In genomic region chr10:62437696-62438095, GRCh38 we compare ENCODE assay signal across 8 cellular contexts.
DNase-seq lines count a peak whose midpoint lies in the region; ATAC-seq and TF ChIP-seq lines count a peak whose summit lies in the region.

No MANE protein-coding gene starts in this region.

- DNase-seq in Daoy (ENCODE audit: low read depth) (peak; percentile 41), NCI-H1694 treated with DMSO at 0.1 percent for 48 hours (lab: John Stamatoyannopoulos, UW) (peak; percentile 14), WTC11 (ENCODE audit: low spot score) (no peak), heart right ventricle (peak in 1 of 2 donors; percentile 29), retina (peak; percentile 55)
- DNase-seq in activated T-helper 1 cell treated with anti-CD3 and anti-CD28 coated beads, Interleukin-12 subunit alpha, Interleukin-12 subunit beta, Interleukin-2, Interleukin-4 antibody, amounts not matched to agents 30 ng/mL and 10 ng/mL and 1 ng/mL, durations not matched to agents 14 hours and 24 hours and 36 hours (ENCODE audit: low spot score) = no peak

- TF ChIP-seq CTCF in WTC11 (IDR thresholded peaks at IDR 0.05) (peak; percentile 71), heart right ventricle (IDR thresholded peaks at IDR 0.05) (peak; percentile 52 to 88 (median 74))

- no peak overlapping the region for H3K27ac ChIP-seq in heart right ventricle

- peaks cover 11% of the 10 kb centered on the region; the same call in 1 of the 2 replicates for H3K27me3 Mint-ChIP-seq in WTC11 (ENCODE audit: low read depth)
- peaks cover 15% of the 10 kb centered on the region for H3K27me3 Mint-ChIP-seq in activated T-helper 1 cell treated with anti-CD3 and anti-CD28 coated beads, Interleukin-12 subunit alpha, Interleukin-12 subunit beta, Interleukin-2, Interleukin-4 antibody, amounts not matched to agents 30 ng/mL and 10 ng/mL and 1 ng/mL, durations not matched to agents 14 hours and 24 hours and 36 hours (ENCODE audit: insufficient read depth)

- ATAC-seq in GM21528 (IDR thresholded peaks at IDR 0.05; ENCODE audit: low FRiP score, unreplicated experiment) (peak; percentile 62), WTC11 (peak; percentile 61), heart right ventricle (peak in 4 of 8 donors; percentile 56 to 69 (median 63)), GM21360 (IDR thresholded peaks at IDR 0.05; ENCODE audit: unreplicated experiment) (no peak)

- intact Hi-C loops in heart right ventricle (cut with DNase I) = loop anchor here (2.0 to 10.0 kb wide), 10 partner anchors 147 to 721 kb away; partner anchors contain the start of gene EGR2 (in 5 of the 10)
- intact Hi-C loops in activated T-helper 1 cell treated with anti-CD3 and anti-CD28 coated beads, Interleukin-12 subunit alpha, Interleukin-12 subunit beta, Interleukin-2, Interleukin-4 antibody, amounts not matched to agents 30 ng/mL and 10 ng/mL and 1 ng/mL, durations not matched to agents 14 hours and 24 hours and 36 hours (cut with micrococcal nuclease) = loop anchor here (1.0 to 10.0 kb wide), 7 partner anchors 157 to 1287 kb away; partner anchors contain the start of gene EGR2

- CTCF ChIA-PET in WTC11 (lab: Charles Lee) = interaction anchor here (0.5 to 1.9 kb wide), 11 partner anchors 10 to 944 kb away, joined by 3 to 9 read pairs (median 3); partner anchors contain the start of gene RTKN2

- H3K4me3 Mint-ChIP-seq in WTC11 = no peak overlapping the region
- no peak overlapping the region for H3K4me3 Mint-ChIP-seq in activated T-helper 1 cell treated with anti-CD3 and anti-CD28 coated beads, Interleukin-12 subunit alpha, Interleukin-12 subunit beta, Interleukin-2, Interleukin-4 antibody, amounts not matched to agents 30 ng/mL and 10 ng/mL and 1 ng/mL, durations not matched to agents 14 hours and 24 hours and 36 hours

- WGBS in heart right ventricle, 2 donors = 8% methylated on average over 3 of the region's 3 CpGs

- H3K27ac Mint-ChIP-seq in WTC11 = no peak overlapping the region
- no peak overlapping the region for H3K27ac Mint-ChIP-seq in activated T-helper 1 cell treated with anti-CD3 and anti-CD28 coated beads, Interleukin-12 subunit alpha, Interleukin-12 subunit beta, Interleukin-2, Interleukin-4 antibody, amounts not matched to agents 30 ng/mL and 10 ng/mL and 1 ng/mL, durations not matched to agents 14 hours and 24 hours and 36 hours

- H3K9me3 Mint-ChIP-seq in WTC11 = peaks cover 9% of the 10 kb centered on the region
- H3K9me3 Mint-ChIP-seq in activated T-helper 1 cell treated with anti-CD3 and anti-CD28 coated beads, Interleukin-12 subunit alpha, Interleukin-12 subunit beta, Interleukin-2, Interleukin-4 antibody, amounts not matched to agents 30 ng/mL and 10 ng/mL and 1 ng/mL, durations not matched to agents 14 hours and 24 hours and 36 hours = no peaks in the 10 kb centered on the region

- no peaks in the 10 kb centered on the region for H3K9me3 ChIP-seq in heart right ventricle

- H3K4me1 Mint-ChIP-seq in WTC11 = peaks cover 13% of the 10 kb centered on the region
- peaks cover 12% of the 10 kb centered on the region for H3K4me1 Mint-ChIP-seq in activated T-helper 1 cell treated with anti-CD3 and anti-CD28 coated beads, Interleukin-12 subunit alpha, Interleukin-12 subunit beta, Interleukin-2, Interleukin-4 antibody, amounts not matched to agents 30 ng/mL and 10 ng/mL and 1 ng/mL, durations not matched to agents 14 hours and 24 hours and 36 hours (ENCODE audit: low read depth)

- no peaks in the 10 kb centered on the region for H3K36me3 Mint-ChIP-seq in WTC11
- H3K36me3 Mint-ChIP-seq in activated T-helper 1 cell treated with anti-CD3 and anti-CD28 coated beads, Interleukin-12 subunit alpha, Interleukin-12 subunit beta, Interleukin-2, Interleukin-4 antibody, amounts not matched to agents 30 ng/mL and 10 ng/mL and 1 ng/mL, durations not matched to agents 14 hours and 24 hours and 36 hours (ENCODE audit: low read depth) = no peaks in the 10 kb centered on the region

- H3K36me3 ChIP-seq in heart right ventricle = no peaks in the 10 kb centered on the region

- H3K4me3 ChIP-seq in heart right ventricle = no peak overlapping the region

- POLR2A ChIA-PET in WTC11 (lab: Charles Lee) = no interaction called here

- peaks cover 0 to 11% (median 0%) of the 10 kb centered on the region in 9 donors for H3K4me1 ChIP-seq in heart right ventricle

- peaks cover 0 to 7% (median 0%) of the 10 kb centered on the region in 7 donors for H3K27me3 ChIP-seq in heart right ventricle

TF ChIP-seq in WTC11, 78 proteins besides CTCF, POLR2A, EP300 and RAD21 (continues in another document):
- TF ChIP-seq CBFB (CRISPR knock-in tag; IDR thresholded peaks at IDR 0.05; ENCODE audit: low read depth) = no peak
- TF ChIP-seq OVOL2 (CRISPR knock-in tag; IDR thresholded peaks at IDR 0.05; ENCODE audit: borderline replicate concordance) = no peak
- no peak for TF ChIP-seq CREM (CRISPR knock-in tag; IDR thresholded peaks at IDR 0.05)
- TF ChIP-seq ZNF416 (CRISPR knock-in tag; IDR thresholded peaks at IDR 0.05) = no peak
- no peak for TF ChIP-seq ZNF219 (CRISPR knock-in tag; IDR thresholded peaks at IDR 0.05; ENCODE audit: borderline replicate concordance)
- TF ChIP-seq STAT6 (CRISPR knock-in tag; conservative IDR thresholded peaks at IDR 0.05; ENCODE audit: low read depth) = no peak
- no peak for TF ChIP-seq PREB (CRISPR knock-in tag; IDR thresholded peaks at IDR 0.05; ENCODE audit: borderline replicate concordance)
- TF ChIP-seq ATF6 (CRISPR knock-in tag; IDR thresholded peaks at IDR 0.05) = no peak
- TF ChIP-seq ATF3 (CRISPR knock-in tag; conservative IDR thresholded peaks at IDR 0.05) = no peak
- no peak for TF ChIP-seq ZSCAN18 (CRISPR knock-in tag; IDR thresholded peaks at IDR 0.05)
- TF ChIP-seq ELF4 (CRISPR knock-in tag; IDR thresholded peaks at IDR 0.05; ENCODE audit: low read depth) = no peak

Comparison
In these comparisons a context has a peak if more than half of its experiments do, and no peak if none do; other contexts are left out.
1. DNase-seq: peak in Daoy (single experiment), NCI-H1694 treated with DMSO at 0.1 percent for 48 hours (single experiment) and retina (single experiment); none in WTC11 (single experiment) and activated T-helper 1 cell treated with anti-CD3 and anti-CD28 coated beads, Interleukin-12 subunit alpha, Interleukin-12 subunit beta, Interleukin-2, Interleukin-4 antibody, amounts not matched to agents 30 ng/mL and 10 ng/mL and 1 ng/mL, durations not matched to agents 14 hours and 24 hours and 36 hours (single experiment).